ENCODE assay signal across 8 cellular contexts in genomic region chr1:32224285-32224684, GRCh38. TPM values are rescaled to one million over a fixed set of nuclear protein-coding genes. Genes with fewer than 3 reads are reported as not detected.
DNase-seq lines count a peak whose midpoint lies in the region; ATAC-seq and TF ChIP-seq lines count a peak whose summit lies in the region.
"Had no signal": no experiment of that assay in that cellular context is flagged by ENCODE, and none has a peak within 500 bp of the region (broad histone marks: within the 10 kb centered on the region; RNA-seq: fewer than 3 reads in every experiment).

No MANE protein-coding gene starts in this region.

- peak overlapping the region; percentile 95 for H3K4me3 Mint-ChIP-seq in activated CD4-positive, alpha-beta memory T cell treated with anti-CD3 and anti-CD28 coated beads for 36 hours
- H3K4me3 Mint-ChIP-seq in mesothelial cell of epicardium: peak overlapping the region; percentile 98

- peaks cover 8% of the 10 kb centered on the region; the same call in 1 of the 2 replicates for H4K20me1 ChIP-seq in DND-41 (ENCODE audit: insufficient read depth, low read length)

- H3K9me3 ChIP-seq in DND-41 (ENCODE audit: insufficient read depth, low read length, severe bottlenecking): no peaks in the 10 kb centered on the region

- H3K36me3 ChIP-seq in DND-41 (ENCODE audit: insufficient read depth, low read length): peaks cover 55% of the 10 kb centered on the region

- H3K4me2 ChIP-seq in DND-41 (ENCODE audit: insufficient read depth, low read length): peak overlapping the region; percentile 70

- TF ChIP-seq CTCF in DND-41 (IDR thresholded peaks at IDR 0.05; ENCODE audit: borderline replicate concordance, extremely low read depth, low read length, poor library complexity, severe bottlenecking): no peak
- no peak for TF ChIP-seq CTCF in mesothelial cell of epicardium (IDR thresholded peaks at IDR 0.05; ENCODE audit: unreplicated experiment)

- H2AFZ ChIP-seq in DND-41 (ENCODE audit: low read depth, low read length): no peak overlapping the region

- peak overlapping the region; percentile 77; the same call in 1 of the 2 replicates for H3K9ac ChIP-seq in DND-41 (ENCODE audit: low read depth, low read length)

- intact Hi-C loops in activated CD4-positive, alpha-beta memory T cell treated with anti-CD3 and anti-CD28 coated beads for 36 hours (cut with micrococcal nuclease): no loop called here

- CTCF ChIA-PET in activated CD4-positive, alpha-beta memory T cell treated with anti-CD3 and anti-CD28 coated beads for 36 hours (lab: Charles Lee): interaction anchor here (2.0 to 5.1 kb wide), 2 partner anchors 16 to 24 kb away, joined by 6 to 31 read pairs; partner anchors contain the start of gene FAM167B

- DNase-seq in DND-41 (no peak), mesothelial cell of epicardium (ENCODE audit: low spot score in 2 of 2, unreplicated experiment in 2 of 2) (no peak), G401 (ENCODE audit: low spot score) (no peak), NCI-H82 (lab: John Stamatoyannopoulos, UW) (no peak), NCI-H1092 (lab: John Stamatoyannopoulos, UW) (no peak)
- no peak for DNase-seq in activated CD4-positive, alpha-beta memory T cell treated with anti-CD3 and anti-CD28 coated beads for 36 hours
- DNase-seq: hypothalamus, NCI-H2029 had no signal

- H3K9me3 Mint-ChIP-seq in activated CD4-positive, alpha-beta memory T cell treated with anti-CD3 and anti-CD28 coated beads for 36 hours: no peaks in the 10 kb centered on the region
- no peaks in the 10 kb centered on the region for H3K9me3 Mint-ChIP-seq in mesothelial cell of epicardium

- ATAC-seq in DND-41 (ENCODE audit: insufficient read depth, low read depth): no peak

- in situ Hi-C loops in G401 (cut with HindIII; ENCODE audit: low sequenced_read_pairs): no loop called here

- H3K36me3 Mint-ChIP-seq in activated CD4-positive, alpha-beta memory T cell treated with anti-CD3 and anti-CD28 coated beads for 36 hours: peaks cover 41% of the 10 kb centered on the region
- peaks cover 31% of the 10 kb centered on the region for H3K36me3 Mint-ChIP-seq in mesothelial cell of epicardium

- no peaks in the 10 kb centered on the region for H3K27me3 Mint-ChIP-seq in activated CD4-positive, alpha-beta memory T cell treated with anti-CD3 and anti-CD28 coated beads for 36 hours
- H3K27me3 Mint-ChIP-seq in mesothelial cell of epicardium (ENCODE audit: low read depth): no peaks in the 10 kb centered on the region

- no peak overlapping the region for H3K27ac ChIP-seq in DND-41 (ENCODE audit: low read length)

- no peaks in the 10 kb centered on the region for H3K27me3 ChIP-seq in DND-41 (ENCODE audit: insufficient read depth, low read length, poor library complexity)

- POLR2A ChIA-PET in activated CD4-positive, alpha-beta memory T cell treated with anti-CD3 and anti-CD28 coated beads for 36 hours (lab: Charles Lee): no interaction called here

- peaks cover 47% of the 10 kb centered on the region for H3K79me2 ChIP-seq in DND-41 (ENCODE audit: insufficient read depth, low read length)

- H3K4me3 ChIP-seq in DND-41 (ENCODE audit: low read depth in 1 of 2, low read length in 2 of 2): peak overlapping the region in 1 of 2 experiments; percentile 41; a peak in 1 of 4 replicates

- H3K27ac Mint-ChIP-seq in activated CD4-positive, alpha-beta memory T cell treated with anti-CD3 and anti-CD28 coated beads for 36 hours: peak overlapping the region; percentile 94
- H3K27ac Mint-ChIP-seq in mesothelial cell of epicardium: peak overlapping the region; percentile 18

- H3K4me1 ChIP-seq in DND-41 (ENCODE audit: insufficient read depth, low read length): peaks cover 34% of the 10 kb centered on the region

- H3K4me1 Mint-ChIP-seq in activated CD4-positive, alpha-beta memory T cell treated with anti-CD3 and anti-CD28 coated beads for 36 hours (ENCODE audit: low read depth): peaks cover 38% of the 10 kb centered on the region
- peaks cover 25% of the 10 kb centered on the region for H3K4me1 Mint-ChIP-seq in mesothelial cell of epicardium

RNA-seq across cellular contexts. Expression of gene EIF3I, which starts 2.1 kb away (rescaled TPM):
- total RNA-seq in activated CD4-positive, alpha-beta memory T cell treated with anti-CD3 and anti-CD28 coated beads for 36 hours: 100 to 1,000 TPM; 297 to 299 TPM
- 143 to 147 TPM (median 146 TPM) in 3 replicates for total RNA-seq in mesothelial cell of epicardium
- total RNA-seq in G401 (2014; rRNA removed; shearing (Covaris generic)): 451 and 486 TPM in 2 replicates

RNA-seq across cellular contexts. Expression of gene TMEM234, which starts 2.1 kb away (rescaled TPM):
- total RNA-seq in activated CD4-positive, alpha-beta memory T cell treated with anti-CD3 and anti-CD28 coated beads for 36 hours: 1 to 10 TPM; 7.8 to 9.9 TPM
- 28.9 to 33.3 TPM (median 32.9 TPM) in 3 replicates for total RNA-seq in mesothelial cell of epicardium
- total RNA-seq in G401 (2014; rRNA removed; shearing (Covaris generic)): 11.8 and 17.0 TPM in 2 replicates

RNA-seq across cellular contexts. Expression of gene DCDC2B, which starts 15.4 kb away (rescaled TPM):
- not detected for total RNA-seq in activated CD4-positive, alpha-beta memory T cell treated with anti-CD3 and anti-CD28 coated beads for 36 hours
- total RNA-seq in mesothelial cell of epicardium: 0.11 TPM in 1 of 3 replicates, not detected in the others
- not detected in 2 replicates for total RNA-seq in G401 (2014; rRNA removed; shearing (Covaris generic))

RNA-seq across cellular contexts. Expression of gene IQCC, which starts 18.8 kb away (rescaled TPM):
- total RNA-seq in activated CD4-positive, alpha-beta memory T cell treated with anti-CD3 and anti-CD28 coated beads for 36 hours: 1 to 10 TPM; 4.5 to 5.2 TPM
- 3.1 to 3.8 TPM (median 3.3 TPM) in 3 replicates for total RNA-seq in mesothelial cell of epicardium
- total RNA-seq in G401 (2014; rRNA removed; shearing (Covaris generic)): 3.3 and 4.0 TPM in 2 replicates

RNA-seq across cellular contexts. Expression of gene FAM167B, which starts 22.7 kb away (rescaled TPM):
- under 1 TPM; 0.68 to 0.69 TPM for total RNA-seq in activated CD4-positive, alpha-beta memory T cell treated with anti-CD3 and anti-CD28 coated beads for 36 hours
- total RNA-seq in mesothelial cell of epicardium: 1.8 to 2.9 TPM (median 2.3 TPM) in 3 replicates
- total RNA-seq in G401 (2014; rRNA removed; shearing (Covaris generic)): not detected in 2 replicates
